Comparison of ENCODE assay signal across 1 cellular context in genomic region chr20:8829232-8829631, GRCh38.
TF ChIP-seq lines count a peak whose summit lies in the region.

No MANE protein-coding gene starts in this region.

TF ChIP-seq in K562, 482 proteins besides CTCF, POLR2A, EP300 and RAD21 (continued from another document):
- TF ChIP-seq ZBTB33 (CRISPR knock-in tag; IDR thresholded peaks at IDR 0.05) (no peak), ZNF551 (CRISPR knock-in tag; IDR thresholded peaks at IDR 0.05) (no peak), ZBTB1 (CRISPR knock-in tag; IDR thresholded peaks at IDR 0.05; ENCODE audit: borderline replicate concordance, low read depth) (no peak), BACH1 (tag; IDR thresholded peaks at IDR 0.05) (no peak), MBD2 (IDR thresholded peaks at IDR 0.05; ENCODE audit: borderline replicate concordance, low read depth) (no peak), ZNF184 (CRISPR knock-in tag; IDR thresholded peaks at IDR 0.05) (no peak), DMBX1 (CRISPR knock-in tag; IDR thresholded peaks at IDR 0.05; ENCODE audit: borderline replicate concordance) (no peak)
TF ChIP-seq in K562: peak in this region for 0.
